ENCODE assay signal across 12 cellular contexts in the genomic region with DNA sequence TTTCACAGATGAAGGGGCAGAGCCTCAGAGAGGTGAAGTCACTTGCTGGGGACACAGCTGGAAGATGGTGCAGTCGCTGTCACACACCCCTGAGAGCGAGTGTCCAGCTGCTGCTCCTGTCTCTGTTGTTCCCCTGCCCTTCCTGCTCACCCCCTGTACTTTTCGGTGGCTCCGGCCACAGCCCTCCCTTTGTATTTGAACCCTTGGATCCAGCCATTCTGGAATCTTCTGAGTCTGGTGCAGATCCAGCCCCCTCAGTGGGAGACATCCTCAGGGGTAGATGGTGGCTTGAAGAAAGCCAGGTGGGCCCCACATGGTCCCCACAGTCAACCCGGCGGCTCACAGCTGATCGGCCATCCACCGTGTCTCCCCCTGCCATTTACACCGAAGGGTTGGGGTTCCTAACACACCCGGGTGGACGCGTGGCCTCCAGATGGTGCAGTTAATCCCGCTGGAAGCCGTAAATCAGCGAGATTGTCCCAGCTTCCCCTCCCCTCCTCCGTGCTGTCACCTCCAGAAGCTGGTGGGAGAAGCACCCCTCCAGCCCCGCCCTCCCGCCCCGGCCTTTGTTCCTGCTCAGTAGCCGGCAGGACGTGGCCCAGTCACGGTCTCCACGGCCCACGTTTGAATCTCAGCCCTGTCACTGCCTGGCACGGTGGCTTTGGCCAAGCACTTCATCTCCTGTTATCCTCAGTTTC.
DNase-seq lines count a peak whose midpoint lies in the region; ATAC-seq and TF ChIP-seq lines count a peak whose summit lies in the region.
"Had no signal": no experiment of that assay in that cellular context is flagged by ENCODE, and none has a peak within 500 bp of the region (broad histone marks: within the 10 kb centered on the region; RNA-seq: fewer than 3 reads in every experiment).

No MANE protein-coding gene starts in this region.

- no peaks in the 10 kb centered on the region for H3K36me3 Mint-ChIP-seq in activated T-helper 2 cell treated with anti-CD3 and anti-CD28 coated beads, Interferon-gamma antibody, Interleukin-2, Interleukin-4, amounts not matched to agents 10 μg/mL and 5 μg/mL and 100 μg/mL, durations not matched to agents 14 hours and 24 hours and 36 hours (ENCODE audit: low read depth)

- H3K27me3 ChIP-seq in H7 (ENCODE audit: control insufficient read depth, insufficient read depth, low read length), result no peaks in the 10 kb centered on the region; the same call in 1 of the 2 replicates
- H3K27me3 ChIP-seq in neuronal stem cell (ENCODE audit: control insufficient read depth in 3 of 3, insufficient read depth in 3 of 3, low read depth in 1 of 3, low read length in 3 of 3), result no peaks in the 10 kb centered on the region
- H3K27me3 ChIP-seq in aorta (ENCODE audit: control insufficient read depth in 1 of 2, insufficient read depth in 2 of 2, low read length in 1 of 2), result no peaks in the 10 kb centered on the region
- no peaks in the 10 kb centered on the region for H3K27me3 ChIP-seq in tibial artery

- H3K9me3 Mint-ChIP-seq in activated T-helper 2 cell treated with anti-CD3 and anti-CD28 coated beads, Interferon-gamma antibody, Interleukin-2, Interleukin-4, amounts not matched to agents 10 μg/mL and 5 μg/mL and 100 μg/mL, durations not matched to agents 14 hours and 24 hours and 36 hours, result no peaks in the 10 kb centered on the region

- H3K9ac ChIP-seq in neuronal stem cell (ENCODE audit: low read depth, low read length, poor library complexity), result peak overlapping the region; percentile 32

- H2BK12ac ChIP-seq in neuronal stem cell (ENCODE audit: low read length), result peak overlapping the region; percentile 91

- intact Hi-C loops in activated T-helper 2 cell treated with anti-CD3 and anti-CD28 coated beads, Interferon-gamma antibody, Interleukin-2, Interleukin-4, amounts not matched to agents 10 μg/mL and 5 μg/mL and 100 μg/mL, durations not matched to agents 14 hours and 24 hours and 36 hours (cut with micrococcal nuclease), result no loop called here
- intact Hi-C loops in aorta (cut with DNase I) (loop anchor here in 1 of 2 donors (2.0 kb wide), 1 partner anchor 41 kb away; no protein-coding TSS in a partner anchor), tibial artery (cut with DNase I; ENCODE audit: low total_unique reads) (no loop called here)

- H3K36me3 ChIP-seq in H7 (replicated peaks; ENCODE audit: control insufficient read depth, insufficient read depth, low read length) (no peaks in the 10 kb centered on the region), neuronal stem cell (replicated peaks in 1 of 2; ENCODE audit: control insufficient read depth in 2 of 2, insufficient read depth in 2 of 2, low read length in 2 of 2) (no peaks in the 10 kb centered on the region), aorta (ENCODE audit: control insufficient read depth in 1 of 2, insufficient read depth in 2 of 2, low read length in 1 of 2) (no peaks in the 10 kb centered on the region), tibial artery (no peaks in the 10 kb centered on the region)

- H3K4me3 ChIP-seq in H7 (ENCODE audit: insufficient read depth, low read depth, low read length) (no peak overlapping the region), neuronal stem cell (ENCODE audit: low read length in 2 of 2) (no peak overlapping the region), aorta (ENCODE audit: low read length in 2 of 2) (no peak overlapping the region), tibial artery (no peak overlapping the region)

- H4K8ac ChIP-seq in neuronal stem cell (ENCODE audit: low read depth, low read length), result no peak overlapping the region

- no peaks in the 10 kb centered on the region for H3K79me1 ChIP-seq in neuronal stem cell (ENCODE audit: low read depth, low read length)

- H3K4me1 Mint-ChIP-seq in activated T-helper 2 cell treated with anti-CD3 and anti-CD28 coated beads, Interferon-gamma antibody, Interleukin-2, Interleukin-4, amounts not matched to agents 10 μg/mL and 5 μg/mL and 100 μg/mL, durations not matched to agents 14 hours and 24 hours and 36 hours (ENCODE audit: low read depth), result peaks cover 6% of the 10 kb centered on the region

- no peaks in the 10 kb centered on the region for H3K27me3 Mint-ChIP-seq in activated T-helper 2 cell treated with anti-CD3 and anti-CD28 coated beads, Interferon-gamma antibody, Interleukin-2, Interleukin-4, amounts not matched to agents 10 μg/mL and 5 μg/mL and 100 μg/mL, durations not matched to agents 14 hours and 24 hours and 36 hours (ENCODE audit: low read depth)

- peak overlapping the region; percentile 95 for H3K18ac ChIP-seq in neuronal stem cell (ENCODE audit: low read length)

- H3K27ac ChIP-seq in neuronal stem cell (replicated peaks; ENCODE audit: low read length) (peak overlapping the region; percentile 28), aorta (ENCODE audit: low read depth in 1 of 2, low read length in 2 of 2) (no peak overlapping the region), tibial artery (no peak overlapping the region)

- DNase-seq in CD1c-positive myeloid dendritic cell (ENCODE audit: extremely low spot score), result peak; percentile 55
- DNase-seq in H7, result peak; percentile 52
- DNase-seq in activated T-helper 2 cell treated with anti-CD3 and anti-CD28 coated beads, Interferon-gamma antibody, Interleukin-2, Interleukin-4, amounts not matched to agents 10 μg/mL and 5 μg/mL and 100 μg/mL, durations not matched to agents 14 hours and 24 hours and 36 hours (ENCODE audit: low spot score), result no peak
- DNase-seq in neuronal stem cell (ENCODE audit: low spot score), result no peak
- no peak for DNase-seq in aorta
- no peak for DNase-seq in tibial artery
- DNase-seq: amniotic stem cell; effector CD8-positive, alpha-beta T cell; hippocampal formation; mesendoderm had no signal

- no peak overlapping the region for H3K4me2 ChIP-seq in neuronal stem cell (ENCODE audit: insufficient read depth, low read length, poor library complexity, severe bottlenecking)

- H3K4me1 ChIP-seq in neuronal stem cell (ENCODE audit: control insufficient read depth in 2 of 2, insufficient read depth in 1 of 2, low read depth in 1 of 2, low read length in 2 of 2) (peaks cover 32 to 37% of the 10 kb centered on the region in 2 donors), aorta (ENCODE audit: control insufficient read depth in 1 of 2, insufficient read depth in 2 of 2, low read length in 2 of 2) (no peaks in the 10 kb centered on the region), tibial artery (peaks cover 0 to 30% (median 22%) of the 10 kb centered on the region in 4 donors)

- H2BK15ac ChIP-seq in neuronal stem cell (ENCODE audit: low read length), result peak overlapping the region; percentile 59

- no peak for TF ChIP-seq CTCF in tibial artery (IDR thresholded peaks at IDR 0.05)

- H3K4me3 Mint-ChIP-seq in activated T-helper 2 cell treated with anti-CD3 and anti-CD28 coated beads, Interferon-gamma antibody, Interleukin-2, Interleukin-4, amounts not matched to agents 10 μg/mL and 5 μg/mL and 100 μg/mL, durations not matched to agents 14 hours and 24 hours and 36 hours (ENCODE audit: low read depth), result peak overlapping the region; percentile 17

- H3K9me3 ChIP-seq in neuronal stem cell (replicated peaks in 1 of 2; ENCODE audit: control insufficient read depth in 2 of 2, insufficient read depth in 1 of 2, low read depth in 1 of 2, low read length in 2 of 2) (peaks cover 0 to 2% of the 10 kb centered on the region in 2 donors), aorta (ENCODE audit: control insufficient read depth, low read length) (no peaks in the 10 kb centered on the region), tibial artery (no peaks in the 10 kb centered on the region)

- H3K27ac Mint-ChIP-seq in activated T-helper 2 cell treated with anti-CD3 and anti-CD28 coated beads, Interferon-gamma antibody, Interleukin-2, Interleukin-4, amounts not matched to agents 10 μg/mL and 5 μg/mL and 100 μg/mL, durations not matched to agents 14 hours and 24 hours and 36 hours, result no peak overlapping the region

- H3K4ac ChIP-seq in neuronal stem cell (ENCODE audit: low read length), result peak overlapping the region; percentile 91

- H2AFZ ChIP-seq in neuronal stem cell (ENCODE audit: low read length), result no peak overlapping the region

- no CpG with 5 or more reads among the region's 25 CpGs for WGBS in neuronal stem cell (ENCODE audit: extremely low coverage in 2 of 2, insufficient read length in 2 of 2, insufficient replicate concordance in 1 of 2), 2 donors
- WGBS in aorta, 2 donors, result 88 to 89% methylated on average over 25 of the region's 25 CpGs

- no peak overlapping the region for H3K23ac ChIP-seq in neuronal stem cell (ENCODE audit: low read depth, low read length, poor library complexity)

- ATAC-seq in aorta (ENCODE audit: low FRiP score) (no peak), HG02642 (IDR thresholded peaks at IDR 0.05; ENCODE audit: poor library complexity, unreplicated experiment) (no peak)
- ATAC-seq: SK-N-SH treated with all-trans-retinoic acid at 6 μM for 48 hours had no signal

- H3K14ac ChIP-seq in neuronal stem cell (ENCODE audit: low read length), result no peak overlapping the region

- H4K91ac ChIP-seq in neuronal stem cell (ENCODE audit: low read depth, low read length, poor library complexity), result peak overlapping the region; percentile 74

- peak overlapping the region; percentile 56 for H2BK5ac ChIP-seq in neuronal stem cell (ENCODE audit: low read length)

- H2BK120ac ChIP-seq in neuronal stem cell (ENCODE audit: low read depth, low read length), result no peak overlapping the region

- peak overlapping the region; percentile 97 for H2AK5ac ChIP-seq in neuronal stem cell (ENCODE audit: low read depth, low read length)

Comparison
In these comparisons a context has a peak if more than half of its experiments do, and no peak if none do; other contexts are left out.
1. DNase-seq: peak in CD1c-positive myeloid dendritic cell (single experiment) and H7 (single experiment); none in activated T-helper 2 cell treated with anti-CD3 and anti-CD28 coated beads, Interferon-gamma antibody, Interleukin-2, Interleukin-4, amounts not matched to agents 10 μg/mL and 5 μg/mL and 100 μg/mL, durations not matched to agents 14 hours and 24 hours and 36 hours (single experiment), neuronal stem cell (single experiment), aorta (0 of 2) and tibial artery (0 of 2).